Comparison of ENCODE assay signal across 1 cellular context in genomic region chr3:157045238-157045860, GRCh38.
TF ChIP-seq lines count a peak whose summit lies in the region.

No MANE protein-coding gene starts in this region.

TF ChIP-seq in GM23338, 12 proteins besides CTCF, POLR2A, EP300 and RAD21 (continued from another document):
- TF ChIP-seq ZNF462 (CRISPR knock-in tag; IDR thresholded peaks at IDR 0.05) (no peak), POLR2AphosphoS5 (IDR thresholded peaks at IDR 0.05; ENCODE audit: low read depth) (no peak), CREB1 (CRISPR knock-in tag; IDR thresholded peaks at IDR 0.05; ENCODE audit: low read depth) (no peak), ZNF114 (CRISPR knock-in tag; IDR thresholded peaks at IDR 0.05) (no peak), ZNF331 (CRISPR knock-in tag; IDR thresholded peaks at IDR 0.05; ENCODE audit: low read depth) (no peak)
